Comparison of ENCODE assay signal across 15 cellular contexts in genomic region chr1:109491372-109491771, GRCh38. TPM values are rescaled to one million over a fixed set of nuclear protein-coding genes. Genes with fewer than 3 reads are reported as not detected.
DNase-seq lines count a peak whose midpoint lies in the region; ATAC-seq and TF ChIP-seq lines count a peak whose summit lies in the region.
"Had no signal": no experiment of that assay in that cellular context is flagged by ENCODE, and none has a peak within 500 bp of the region (broad histone marks: within the 10 kb centered on the region; RNA-seq: fewer than 3 reads in every experiment).

No MANE protein-coding gene starts in this region.

- no peaks in the 10 kb centered on the region for H3K27me3 Mint-ChIP-seq in activated T-cell treated with anti-CD3 and anti-CD28 coated beads, Interleukin-2, amount 50 U/mL, for 24 hours

- no peak overlapping the region for H3K27ac Mint-ChIP-seq in activated T-cell treated with anti-CD3 and anti-CD28 coated beads, Interleukin-2, amount 50 U/mL, for 24 hours
- H3K27ac Mint-ChIP-seq: CD8-positive, alpha-beta T cell had no signal

- peaks cover 81% of the 10 kb centered on the region for H3K36me3 Mint-ChIP-seq in activated T-cell treated with anti-CD3 and anti-CD28 coated beads, Interleukin-2, amount 50 U/mL, for 24 hours (ENCODE audit: low read depth)

- ATAC-seq in psoas muscle (no peak), GM18873 (IDR thresholded peaks at IDR 0.05; ENCODE audit: low FRiP score, unreplicated experiment) (no peak)

- no peak overlapping the region for H3K4me3 ChIP-seq in adrenal gland
- no peak overlapping the region for H3K4me3 ChIP-seq in coronary artery
- no peak overlapping the region for H3K4me3 ChIP-seq in psoas muscle
- H3K4me3 ChIP-seq: A549 had no signal

- H3K9me3 ChIP-seq in adrenal gland (replicated peaks in 1 of 3) (no peaks in the 10 kb centered on the region), psoas muscle (no peaks in the 10 kb centered on the region)
- H3K9me3 ChIP-seq: A549, BE2C had no signal

- peak in 5 of 7 donors; percentile 41 to 54 (median 53) for DNase-seq in adrenal gland
- DNase-seq in coronary artery (ENCODE audit: low spot score) = peak; percentile 58
- DNase-seq in psoas muscle = no peak
- DNase-seq in NCI-H2107 (lab: John Stamatoyannopoulos, UW) = no peak
- DNase-seq in activated T-cell treated with anti-CD3 and anti-CD28 coated beads, Interleukin-2, amount 50 U/mL, for 24 hours = no peak
- DNase-seq: DMS153 had no signal

- intact Hi-C loops in adrenal gland (cut with DNase I) (no loop called here), psoas muscle (cut with DNase I) (loop anchor here in 1 of 2 donors (5.0 kb wide), 1 partner anchor 69 kb away; no protein-coding TSS in a partner anchor)

- H3K27ac ChIP-seq in adrenal gland = peak overlapping the region in 4 of 5 donors; percentile 17 to 88 (median 50)
- no peak overlapping the region for H3K27ac ChIP-seq in coronary artery
- peak overlapping the region; percentile 42 for H3K27ac ChIP-seq in psoas muscle
- H3K27ac ChIP-seq: A549, C4-2B had no signal

- TF ChIP-seq POLR2A in adrenal gland (IDR thresholded peaks at IDR 0.05) = no peak

- H3K4me1 ChIP-seq in adrenal gland (replicated peaks in 1 of 2) = peaks cover 18 to 45% of the 10 kb centered on the region in 2 donors
- peaks cover 28% of the 10 kb centered on the region for H3K4me1 ChIP-seq in psoas muscle
- H3K4me1 ChIP-seq: BE2C had no signal

- no peak overlapping the region for H3K4me3 Mint-ChIP-seq in activated T-cell treated with anti-CD3 and anti-CD28 coated beads, Interleukin-2, amount 50 U/mL, for 24 hours
- H3K4me3 Mint-ChIP-seq: CD8-positive, alpha-beta T cell; HFFc6 had no signal

- no peaks in the 10 kb centered on the region for H3K9me3 Mint-ChIP-seq in activated T-cell treated with anti-CD3 and anti-CD28 coated beads, Interleukin-2, amount 50 U/mL, for 24 hours
- H3K9me3 Mint-ChIP-seq: CD8-positive, alpha-beta T cell; HFFc6 had no signal

- H3K4me1 Mint-ChIP-seq in activated T-cell treated with anti-CD3 and anti-CD28 coated beads, Interleukin-2, amount 50 U/mL, for 24 hours (ENCODE audit: low read depth) = peaks cover 35% of the 10 kb centered on the region

- peaks cover 0 to 13% of the 10 kb centered on the region in 2 donors for H3K36me3 ChIP-seq in adrenal gland (replicated peaks in 1 of 2)
- peaks cover 0 to 68% of the 10 kb centered on the region in 2 donors for H3K36me3 ChIP-seq in psoas muscle (ENCODE audit: insufficient read depth in 1 of 2, low read depth in 1 of 2)

- 41 to 71% (median 52%) methylated on average over 4 to 8 of the region's 8 CpGs for WGBS in adrenal gland, 4 donors
- 86 to 91% (median 87%) methylated on average over 8 of the region's 8 CpGs for WGBS in psoas muscle, 3 donors

- no peaks in the 10 kb centered on the region for H3K27me3 ChIP-seq in adrenal gland
- H3K27me3 ChIP-seq in psoas muscle (ENCODE audit: insufficient read depth in 3 of 3, low read length in 2 of 3) = no peaks in the 10 kb centered on the region
- H3K27me3 ChIP-seq: BE2C had no signal

- no peak for TF ChIP-seq CTCF in adrenal gland (IDR thresholded peaks at IDR 0.05)
- no peak for TF ChIP-seq CTCF in coronary artery (IDR thresholded peaks at IDR 0.05)
- no peak for TF ChIP-seq CTCF in psoas muscle (IDR thresholded peaks at IDR 0.05)

RNA-seq across cellular contexts. Expression of gene CYB561D1, which starts 2.5 kb away (rescaled TPM):
- 10 to 100 TPM in 6 of 8 donors, 1 to 10 TPM in 2; 8.5 to 21.2 (median 14.8) TPM for total RNA-seq in adrenal gland
- polyA plus RNA-seq in adrenal gland = 1 to 10 TPM; 4.4 to 9.5 (median 7.8) TPM
- total RNA-seq in psoas muscle = 1 to 10 TPM; 2.4 to 4.0 (median 3.7) TPM
- 10 to 100 TPM in 1 of 3 donors, 1 to 10 TPM in 2; 1.8 to 15.0 (median 3.5) TPM for polyA plus RNA-seq in psoas muscle

RNA-seq across cellular contexts. Expression of gene ATXN7L2, which starts 7.7 kb away (rescaled TPM):
- 10 to 100 TPM in 3 of 8 donors, 1 to 10 TPM in 5; 5.8 to 16.3 (median 9.0) TPM for total RNA-seq in adrenal gland
- 100 to 1,000 TPM in 1 of 3 donors, 10 to 100 TPM in 1, 1 to 10 TPM in 1; 3.1 to 109 (median 45.5) TPM for polyA plus RNA-seq in adrenal gland
- 10 to 100 TPM in 1 of 4 donors, 1 to 10 TPM in 3; 4.4 to 14.1 (median 8.4) TPM for total RNA-seq in psoas muscle
- 1 to 10 TPM; 5.1 to 5.2 (median 5.1) TPM for polyA plus RNA-seq in psoas muscle

RNA-seq across cellular contexts. Expression of gene AMIGO1, which starts 18.2 kb away (rescaled TPM):
- 10 to 100 TPM; 19.8 to 27.9 (median 24.5) TPM for total RNA-seq in adrenal gland
- 10 to 100 TPM in 1 of 3 donors, 1 to 10 TPM in 2; 3.8 to 20.7 (median 4.7) TPM for polyA plus RNA-seq in adrenal gland
- 10 to 100 TPM in 3 of 4 donors, 1 to 10 TPM in 1; 8.7 to 16.6 (median 11.4) TPM for total RNA-seq in psoas muscle
- 10 to 100 TPM in 1 of 3 donors, 1 to 10 TPM in 2; 3.1 to 16.0 (median 8.0) TPM for polyA plus RNA-seq in psoas muscle

RNA-seq across cellular contexts. Expression of gene SYPL2, which starts 25.0 kb away (rescaled TPM):
- total RNA-seq in adrenal gland = 10 to 100 TPM in 5 of 8 donors, 1 to 10 TPM in 3; 9.2 to 20.3 (median 13.7) TPM
- 10 to 100 TPM in 1 of 3 donors, 1 to 10 TPM in 2; 5.8 to 23.6 (median 8.5) TPM for polyA plus RNA-seq in adrenal gland
- total RNA-seq in psoas muscle = 100 to 1,000 TPM; 125 to 203 (median 163) TPM
- polyA plus RNA-seq in psoas muscle = 10 to 100 TPM; 35.3 to 67.8 (median 66.2) TPM
- total RNA-seq: CD8-positive, alpha-beta T cell had no signal

RNA-seq across cellular contexts. Expression of gene GPR61, which starts 48.3 kb away (rescaled TPM):
- total RNA-seq in adrenal gland (1 to 10 TPM in 1 of 8 donors, under 1 TPM in 5, not detected in 2; 0.11 to 2.1 (median 0.52) TPM), psoas muscle (1 to 10 TPM in 1 of 4 donors, under 1 TPM in 1, not detected in 2; 0.18 to 1.4 TPM)
- polyA plus RNA-seq in adrenal gland (1 to 10 TPM in 1 of 3 donors, under 1 TPM in 2; 0.57 to 1.2 (median 0.88) TPM), psoas muscle (under 1 TPM in 1 of 3 donors, not detected in 2; 0.10 TPM)
- total RNA-seq: H4, HepG2 had no signal
- polyA plus RNA-seq: AG04450, HepG2 had no signal

Comparison
In these comparisons a context has a peak if more than half of its experiments do, and no peak if none do; other contexts are left out.
1. DNase-seq: peak in adrenal gland (5 of 7) and coronary artery (single experiment); none in psoas muscle (0 of 2), NCI-H2107 (single experiment) and activated T-cell treated with anti-CD3 and anti-CD28 coated beads, Interleukin-2, amount 50 U/mL, for 24 hours (single experiment).
2. H3K27ac ChIP-seq: peak in adrenal gland (4 of 5) and psoas muscle (single experiment); none in coronary artery (0 of 2).